In genomic region chr4:15479089-15479912, GRCh38 we compare ENCODE assay signal across 8 cellular contexts. TPM values are rescaled to one million over a fixed set of nuclear protein-coding genes. Genes with fewer than 3 reads are reported as not detected.
DNase-seq lines count a peak whose midpoint lies in the region; ATAC-seq, FAIRE-seq and TF ChIP-seq lines count a peak whose summit lies in the region.

No MANE protein-coding gene starts in this region.

- H3K9me3 ChIP-seq in OCI-LY3 (ENCODE audit: insufficient read depth, low read length) (no peaks in the 10 kb centered on the region), colonic mucosa (no peaks in the 10 kb centered on the region), kidney (ENCODE audit: control insufficient read depth in 1 of 2, low read length in 2 of 2) (no peaks in the 10 kb centered on the region)

- DNase-seq in ELF-1 (ENCODE audit: low read depth, low spot score) (peak; percentile 93), HuH-7.5 (ENCODE audit: low spot score) (peak; percentile 44), colonic mucosa (peak; percentile 32), kidney (peak; percentile 68)
- DNase-seq in stimulated activated naive CD8-positive, alpha-beta T cell treated with anti-CD3 and anti-CD28 coated beads, Interleukin-15, amount 100 ng/mL, for 72 hours = no peak
- DNase-seq in activated CD4-positive, alpha-beta T cell treated with anti-CD3 and anti-CD28 coated beads, Interleukin-2, amount 50 U/mL, for 4 hours = no peak

- H3K36me3 ChIP-seq in OCI-LY3 (replicated peaks; ENCODE audit: low read depth, low read length) (no peaks in the 10 kb centered on the region), colonic mucosa (no peaks in the 10 kb centered on the region), kidney (ENCODE audit: control insufficient read depth in 1 of 2, insufficient read depth in 2 of 2, low read length in 2 of 2) (peaks cover 3 to 4% of the 10 kb centered on the region in 2 donors)

- no peaks in the 10 kb centered on the region for H4K20me1 ChIP-seq in OCI-LY3 (ENCODE audit: insufficient read depth, low read length)

- peaks cover 6% of the 10 kb centered on the region in 2 donors for H3K9me3 Mint-ChIP-seq in stimulated activated naive CD8-positive, alpha-beta T cell treated with anti-CD3 and anti-CD28 coated beads, Interleukin-15, amount 100 ng/mL, for 72 hours

- H3K27ac ChIP-seq in OCI-LY3 (ENCODE audit: low read length) = no peak overlapping the region
- peak overlapping the region; percentile 16 for H3K27ac ChIP-seq in colonic mucosa
- peak overlapping the region; percentile 44 to 74 for H3K27ac ChIP-seq in kidney (ENCODE audit: low read depth in 2 of 2, low read length in 2 of 2)

- H3K4me1 ChIP-seq in OCI-LY3 (ENCODE audit: low read length) = peaks cover 8% of the 10 kb centered on the region
- no peaks in the 10 kb centered on the region for H3K4me1 ChIP-seq in colonic mucosa
- H3K4me1 ChIP-seq in kidney (ENCODE audit: control insufficient read depth in 1 of 2, insufficient read depth in 1 of 2, low read depth in 1 of 2, low read length in 2 of 2) = peaks cover 10 to 14% of the 10 kb centered on the region in 2 donors

- TF ChIP-seq CTCF in OCI-LY3 (IDR thresholded peaks at IDR 0.05; ENCODE audit: low read depth, low read length) (peak; percentile 80), colonic mucosa (IDR thresholded peaks at IDR 0.05) (peak; percentile 49), kidney (IDR thresholded peaks at IDR 0.05; ENCODE audit: borderline replicate concordance, extremely low read depth, insufficient read depth) (peak; percentile 66)

- H3K27me3 Mint-ChIP-seq in stimulated activated naive CD8-positive, alpha-beta T cell treated with anti-CD3 and anti-CD28 coated beads, Interleukin-15, amount 100 ng/mL, for 72 hours = no peaks in the 10 kb centered on the region

- H3K9ac ChIP-seq in OCI-LY3 (ENCODE audit: low read length) = peak overlapping the region; percentile 41
- H3K9ac ChIP-seq in colonic mucosa (ENCODE audit: low read depth in 2 of 2, low read length in 2 of 2) = peak overlapping the region; percentile 16 to 27
- peak overlapping the region; percentile 22 to 57 for H3K9ac ChIP-seq in kidney (ENCODE audit: low read length in 2 of 2)

- FAIRE-seq in kidney (lab: Jason Lieb, UNC) = no peak

- no peaks in the 10 kb centered on the region for H3K27me3 ChIP-seq in OCI-LY3 (ENCODE audit: low read depth, low read length)
- no peaks in the 10 kb centered on the region for H3K27me3 ChIP-seq in colonic mucosa

- H3K4me2 ChIP-seq in OCI-LY3 (ENCODE audit: low read length) = peak overlapping the region; percentile 69

- H3K4me3 ChIP-seq in OCI-LY3 (ENCODE audit: low read length) = peak overlapping the region; percentile 67
- H3K4me3 ChIP-seq in colonic mucosa = no peak overlapping the region
- H3K4me3 ChIP-seq in kidney (ENCODE audit: low read length in 2 of 2) = peak overlapping the region; percentile 59 to 75

- H3K4me1 Mint-ChIP-seq in stimulated activated naive CD8-positive, alpha-beta T cell treated with anti-CD3 and anti-CD28 coated beads, Interleukin-15, amount 100 ng/mL, for 72 hours = no peaks in the 10 kb centered on the region

- H2AFZ ChIP-seq in OCI-LY3 (ENCODE audit: low read depth, low read length) = peak overlapping the region; percentile 98

- intact Hi-C loops in colonic mucosa (cut with DNase I) = no loop called here
- intact Hi-C loops in kidney (cut with DNase I) = no loop called here

- no peak overlapping the region for H3K27ac Mint-ChIP-seq in stimulated activated naive CD8-positive, alpha-beta T cell treated with anti-CD3 and anti-CD28 coated beads, Interleukin-15, amount 100 ng/mL, for 72 hours

- H3K79me2 ChIP-seq in OCI-LY3 (ENCODE audit: low read length) = no peaks in the 10 kb centered on the region

- no peak overlapping the region for H3K4me3 Mint-ChIP-seq in stimulated activated naive CD8-positive, alpha-beta T cell treated with anti-CD3 and anti-CD28 coated beads, Interleukin-15, amount 100 ng/mL, for 72 hours

- peak; percentile 58 for ATAC-seq in stimulated activated naive CD8-positive, alpha-beta T cell treated with anti-CD3 and anti-CD28 coated beads, Interleukin-15, amount 100 ng/mL, for 72 hours
- no peak for ATAC-seq in HG03460 (IDR thresholded peaks at IDR 0.05; ENCODE audit: unreplicated experiment)

RNA-seq across cellular contexts. Expression of gene CC2D2A, which starts 9.6 kb away (rescaled TPM):
- total RNA-seq in colonic mucosa (1 to 10 TPM; 2.6 to 8.3 TPM), kidney (26.7 TPM)
- 51.2 TPM for polyA plus RNA-seq in kidney (ENCODE audit: insufficient read depth, low read depth, low replicate concordance)

RNA-seq across cellular contexts. Expression of gene C1QTNF7, which starts 51.5 kb away (rescaled TPM):
- total RNA-seq in colonic mucosa (1 to 10 TPM in 1 of 2 donors, under 1 TPM in 1; 0.94 to 4.2 TPM), kidney (2.2 TPM)
- 5.3 TPM for polyA plus RNA-seq in kidney (ENCODE audit: insufficient read depth, low read depth, low replicate concordance)

Comparison
In these comparisons a context has a peak if more than half of its experiments do, and no peak if none do; other contexts are left out.
1. DNase-seq: peak in ELF-1 (single experiment), HuH-7.5 (single experiment), colonic mucosa (single experiment) and kidney (single experiment); none in stimulated activated naive CD8-positive, alpha-beta T cell treated with anti-CD3 and anti-CD28 coated beads, Interleukin-15, amount 100 ng/mL, for 72 hours (0 of 2) and activated CD4-positive, alpha-beta T cell treated with anti-CD3 and anti-CD28 coated beads, Interleukin-2, amount 50 U/mL, for 4 hours (0 of 2).
2. Peak in every context shown above with its lines, with median percentiles within 50 percentile points of each other: H3K9ac ChIP-seq and CTCF ChIP-seq.